Comparison of ENCODE assay signal across 15 cellular contexts in the genomic region with DNA sequence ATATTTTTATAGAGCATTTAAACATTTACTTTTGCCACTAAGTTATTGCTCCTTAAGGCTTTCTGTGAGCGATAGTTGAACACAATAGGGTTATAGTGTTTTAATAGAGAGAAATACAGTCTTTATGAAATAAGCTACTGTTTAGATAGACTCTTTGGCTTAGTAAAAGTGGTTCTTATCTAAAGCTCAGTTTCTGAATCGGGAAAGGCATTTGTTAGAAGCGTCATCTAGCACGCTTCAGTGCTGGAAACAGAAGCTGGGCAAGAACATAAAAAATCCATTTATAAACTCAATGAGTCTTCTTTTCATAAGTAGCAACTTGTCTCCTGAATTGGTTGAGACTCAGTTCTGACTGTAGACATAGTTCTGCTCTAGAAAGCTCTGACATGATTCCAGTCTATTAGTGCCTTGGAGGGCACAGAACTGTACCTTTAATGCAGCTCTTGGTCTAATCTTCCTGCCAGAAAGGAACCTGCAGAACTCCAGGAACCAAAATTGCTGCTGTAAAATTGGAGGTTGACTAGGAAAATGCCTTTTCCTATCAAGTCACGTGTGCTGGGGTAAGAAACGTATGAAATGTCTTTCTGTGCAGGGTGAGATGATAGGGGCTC. TPM values are rescaled to one million over a fixed set of nuclear protein-coding genes. Genes with fewer than 3 reads are reported as not detected.
A peak's percentile ranks its signal among the peaks of the same experiment; 100 is the strongest.
DNase-seq lines count a peak whose midpoint lies in the region; ATAC-seq and TF ChIP-seq lines count a peak whose summit lies in the region.
"Had no signal": no experiment of that assay in that cellular context is flagged by ENCODE, and none has a peak within 500 bp of the region (broad histone marks: within the 10 kb centered on the region; RNA-seq: fewer than 3 reads in every experiment).

No MANE protein-coding gene starts in this region.

- H3K27me3 Mint-ChIP-seq in activated CD8-positive, alpha-beta memory T cell treated with anti-CD3 and anti-CD28 coated beads, Interleukin-2, amount 10 ng/mL, durations not matched to agents 7 days and 5 days = no peaks in the 10 kb centered on the region

- no peaks in the 10 kb centered on the region for H3K36me3 Mint-ChIP-seq in activated CD8-positive, alpha-beta memory T cell treated with anti-CD3 and anti-CD28 coated beads, Interleukin-2, amount 10 ng/mL, durations not matched to agents 7 days and 5 days
- H3K36me3 Mint-ChIP-seq: CD14-positive monocyte; CD8-positive, alpha-beta T cell had no signal

- no peak overlapping the region for H3K4me3 ChIP-seq in mucosa of descending colon
- no peak overlapping the region for H3K4me3 ChIP-seq in hepatocyte
- H3K4me3 ChIP-seq: GM12878, GM23338 had no signal

- no peaks in the 10 kb centered on the region for H3K9me3 Mint-ChIP-seq in activated CD8-positive, alpha-beta memory T cell treated with anti-CD3 and anti-CD28 coated beads, Interleukin-2, amount 10 ng/mL, durations not matched to agents 7 days and 5 days (ENCODE audit: low read depth)
- H3K9me3 Mint-ChIP-seq: CD14-positive monocyte; CD8-positive, alpha-beta T cell; GM23338 had no signal

- no peaks in the 10 kb centered on the region for H3K4me1 Mint-ChIP-seq in activated CD8-positive, alpha-beta memory T cell treated with anti-CD3 and anti-CD28 coated beads, Interleukin-2, amount 10 ng/mL, durations not matched to agents 7 days and 5 days

- no peaks in the 10 kb centered on the region for H4K20me1 ChIP-seq in hepatocyte (ENCODE audit: insufficient read depth, poor library complexity, severe bottlenecking)

- no peak overlapping the region for H3K4me2 ChIP-seq in hepatocyte
- H3K4me2 ChIP-seq: GM23338 had no signal

- H3K4me1 ChIP-seq in mucosa of descending colon (ENCODE audit: low read depth) = peaks cover 10% of the 10 kb centered on the region
- H3K4me1 ChIP-seq in hepatocyte (ENCODE audit: insufficient read depth) = no peaks in the 10 kb centered on the region
- H3K4me1 ChIP-seq: Caco-2 had no signal

- ATAC-seq in left ventricle myocardium superior (peak; percentile 19), mucosa of descending colon (peak; percentile 21)
- no peak for ATAC-seq in activated CD8-positive, alpha-beta memory T cell treated with anti-CD3 and anti-CD28 coated beads, Interleukin-2, amount 10 ng/mL, durations not matched to agents 7 days and 5 days
- ATAC-seq: CD8-positive, alpha-beta T cell; GM12878; GM23338 had no signal

- DNase-seq in DMS79 treated with DMSO at 0.1 percent for 48 hours (lab: John Stamatoyannopoulos, UW) = peak; percentile 9
- DNase-seq in DMS79 (lab: John Stamatoyannopoulos, UW) = no peak
- DNase-seq in left ventricle myocardium superior = no peak
- DNase-seq in cardiac septum (ENCODE audit: low spot score) = no peak
- no peak for DNase-seq in mucosa of descending colon
- DNase-seq in hepatocyte (ENCODE audit: low spot score) = no peak
- no peak for DNase-seq in GM10266 (ENCODE audit: extremely low spot score)
- no peak for DNase-seq in activated CD8-positive, alpha-beta memory T cell treated with anti-CD3 and anti-CD28 coated beads, Interleukin-2, amount 10 ng/mL, durations not matched to agents 7 days and 5 days
- DNase-seq: Caco-2; CD8-positive, alpha-beta T cell; H7 had no signal

- intact Hi-C loops in left ventricle myocardium superior (cut with micrococcal nuclease) = no loop called here
- intact Hi-C loops in cardiac septum (cut with DNase I) = no loop called here
- intact Hi-C loops in mucosa of descending colon (cut with DNase I, micrococcal nuclease) = no loop called here

- no peak overlapping the region for H3K4me3 Mint-ChIP-seq in activated CD8-positive, alpha-beta memory T cell treated with anti-CD3 and anti-CD28 coated beads, Interleukin-2, amount 10 ng/mL, durations not matched to agents 7 days and 5 days
- H3K4me3 Mint-ChIP-seq: CD14-positive monocyte; CD8-positive, alpha-beta T cell; GM23338 had no signal

- WGBS in hepatocyte (ENCODE audit: low lambda C conversion rate, missing lambda C conversion rate) = 76% methylated on average over 6 of the region's 6 CpGs

- H3K9me3 ChIP-seq in mucosa of descending colon (no peaks in the 10 kb centered on the region), hepatocyte (ENCODE audit: low read depth) (no peaks in the 10 kb centered on the region)
- H3K9me3 ChIP-seq: Caco-2 had no signal

- no peak overlapping the region for H3K27ac ChIP-seq in hepatocyte
- H3K27ac ChIP-seq: 22Rv1 had no signal

- H3K36me3 ChIP-seq in mucosa of descending colon (ENCODE audit: low read depth) (no peaks in the 10 kb centered on the region), hepatocyte (replicated peaks; ENCODE audit: insufficient read depth, low read depth) (no peaks in the 10 kb centered on the region)

- no peak overlapping the region for H2AFZ ChIP-seq in hepatocyte
- H2AFZ ChIP-seq: GM23338 had no signal

- no peaks in the 10 kb centered on the region for H3K27me3 ChIP-seq in hepatocyte

- H3K79me2 ChIP-seq in hepatocyte = no peaks in the 10 kb centered on the region

- no peak overlapping the region for H3K27ac Mint-ChIP-seq in activated CD8-positive, alpha-beta memory T cell treated with anti-CD3 and anti-CD28 coated beads, Interleukin-2, amount 10 ng/mL, durations not matched to agents 7 days and 5 days
- H3K27ac Mint-ChIP-seq: CD14-positive monocyte; CD8-positive, alpha-beta T cell; GM23338 had no signal

- H3K9me2 ChIP-seq in hepatocyte (replicated peaks; ENCODE audit: insufficient read depth) = no peaks in the 10 kb centered on the region

- CTCF ChIA-PET in activated CD8-positive, alpha-beta memory T cell treated with anti-CD3 and anti-CD28 coated beads, Interleukin-2, amount 10 ng/mL, durations not matched to agents 7 days and 5 days (lab: Charles Lee) = interaction anchor here (0.9 to 1.4 kb wide), 2 partner anchors 9 to 113 kb away, joined by 3 to 6 read pairs; no protein-coding TSS in a partner anchor

- no peak for TF ChIP-seq CTCF in mucosa of descending colon (IDR thresholded peaks at IDR 0.05)
- TF ChIP-seq CTCF in hepatocyte (IDR thresholded peaks at IDR 0.05; ENCODE audit: poor library complexity) = no peak
- TF ChIP-seq CTCF in GM10266 (IDR thresholded peaks at IDR 0.05; ENCODE audit: control insufficient read depth, insufficient read depth, low read depth, missing control alignments) = no peak

RNA-seq across cellular contexts. Expression of gene DNAJA2, which starts 55.4 kb away (rescaled TPM):
- 97.2 TPM for total RNA-seq in left ventricle myocardium superior
- 80.6 TPM for total RNA-seq in cardiac septum
- 10 to 100 TPM; 55.5 to 74.7 (median 59.6) TPM for total RNA-seq in mucosa of descending colon
- 59.4 and 72.8 TPM in 2 replicates for total RNA-seq in hepatocyte
- polyA plus RNA-seq in hepatocyte = 49.3 and 62.3 TPM in 2 replicates
- 10 to 100 TPM; 55.6 to 70.2 TPM for total RNA-seq in activated CD8-positive, alpha-beta memory T cell treated with anti-CD3 and anti-CD28 coated beads, Interleukin-2, amount 10 ng/mL, durations not matched to agents 7 days and 5 days
